ENCODE assay signal across 1 cellular context in the genomic region with DNA sequence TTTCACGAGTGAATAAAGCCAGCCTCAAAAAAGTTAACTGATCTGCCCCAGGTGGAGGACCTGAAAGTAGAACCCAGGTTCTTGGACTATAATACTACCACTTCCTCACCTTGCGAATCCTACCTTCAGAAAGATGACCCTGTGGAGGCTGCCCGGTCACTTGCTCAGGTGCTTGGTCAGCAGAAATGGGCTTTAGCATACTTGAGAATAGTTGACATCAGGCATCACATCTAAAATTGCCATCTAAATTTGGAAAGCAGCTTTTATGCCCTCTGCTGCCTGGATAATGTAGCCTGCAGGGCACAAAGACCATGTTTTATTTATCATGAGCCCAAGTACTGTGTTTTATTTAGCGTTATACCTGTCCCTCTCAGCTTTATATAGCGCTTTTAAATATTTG.
TF ChIP-seq lines count a peak whose summit lies in the region.

No MANE protein-coding gene starts in this region.

TF ChIP-seq in K562, 482 proteins besides CTCF, POLR2A, EP300 and RAD21 (continued from another document):
- TF ChIP-seq, protein P1, sequence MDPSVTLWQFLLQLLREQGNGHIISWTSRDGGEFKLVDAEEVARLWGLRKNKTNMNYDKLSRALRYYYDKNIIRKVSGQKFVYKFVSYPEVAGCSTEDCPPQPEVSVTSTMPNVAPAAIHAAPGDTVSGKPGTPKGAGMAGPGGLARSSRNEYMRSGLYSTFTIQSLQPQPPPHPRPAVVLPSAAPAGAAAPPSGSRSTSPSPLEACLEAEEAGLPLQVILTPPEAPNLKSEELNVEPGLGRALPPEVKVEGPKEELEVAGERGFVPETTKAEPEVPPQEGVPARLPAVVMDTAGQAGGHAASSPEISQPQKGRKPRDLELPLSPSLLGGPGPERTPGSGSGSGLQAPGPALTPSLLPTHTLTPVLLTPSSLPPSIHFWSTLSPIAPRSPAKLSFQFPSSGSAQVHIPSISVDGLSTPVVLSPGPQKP (CRISPR knock-in tag; IDR thresholded peaks at IDR 0.05) = no peak
- no peak for TF ChIP-seq KDM1A (IDR thresholded peaks at IDR 0.05)
- TF ChIP-seq, protein P2, sequence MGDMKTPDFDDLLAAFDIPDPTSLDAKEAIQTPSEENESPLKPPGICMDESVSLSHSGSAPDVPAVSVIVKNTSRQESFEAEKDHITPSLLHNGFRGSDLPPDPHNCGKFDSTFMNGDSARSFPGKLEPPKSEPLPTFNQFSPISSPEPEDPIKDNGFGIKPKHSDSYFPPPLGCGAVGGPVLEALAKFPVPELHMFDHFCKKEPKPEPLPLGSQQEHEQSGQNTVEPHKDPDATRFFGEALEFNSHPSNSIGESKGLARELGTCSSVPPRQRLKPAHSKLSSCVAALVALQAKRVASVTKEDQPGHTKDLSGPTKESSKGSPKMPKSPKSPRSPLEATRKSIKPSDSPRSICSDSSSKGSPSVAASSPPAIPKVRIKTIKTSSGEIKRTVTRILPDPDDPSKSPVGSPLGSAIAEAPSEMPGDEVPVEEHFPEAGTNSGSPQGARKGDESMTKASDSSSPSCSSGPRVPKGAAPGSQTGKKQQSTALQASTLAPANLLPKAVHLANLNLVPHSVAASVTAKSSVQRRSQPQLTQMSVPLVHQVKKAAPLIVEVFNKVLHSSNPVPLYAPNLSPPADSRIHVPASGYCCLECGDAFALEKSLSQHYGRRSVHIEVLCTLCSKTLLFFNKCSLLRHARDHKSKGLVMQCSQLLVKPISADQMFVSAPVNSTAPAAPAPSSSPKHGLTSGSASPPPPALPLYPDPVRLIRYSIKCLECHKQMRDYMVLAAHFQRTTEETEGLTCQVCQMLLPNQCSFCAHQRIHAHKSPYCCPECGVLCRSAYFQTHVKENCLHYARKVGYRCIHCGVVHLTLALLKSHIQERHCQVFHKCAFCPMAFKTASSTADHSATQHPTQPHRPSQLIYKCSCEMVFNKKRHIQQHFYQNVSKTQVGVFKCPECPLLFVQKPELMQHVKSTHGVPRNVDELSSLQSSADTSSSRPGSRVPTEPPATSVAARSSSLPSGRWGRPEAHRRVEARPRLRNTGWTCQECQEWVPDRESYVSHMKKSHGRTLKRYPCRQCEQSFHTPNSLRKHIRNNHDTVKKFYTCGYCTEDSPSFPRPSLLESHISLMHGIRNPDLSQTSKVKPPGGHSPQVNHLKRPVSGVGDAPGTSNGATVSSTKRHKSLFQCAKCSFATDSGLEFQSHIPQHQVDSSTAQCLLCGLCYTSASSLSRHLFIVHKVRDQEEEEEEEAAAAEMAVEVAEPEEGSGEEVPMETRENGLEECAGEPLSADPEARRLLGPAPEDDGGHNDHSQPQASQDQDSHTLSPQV (IDR thresholded peaks at IDR 0.05) = no peak
- no peak for TF ChIP-seq ATF7 (IDR thresholded peaks at IDR 0.05)
- TF ChIP-seq ZNF316 (IDR thresholded peaks at IDR 0.05) = peak; percentile 46
- TF ChIP-seq, protein P3, sequence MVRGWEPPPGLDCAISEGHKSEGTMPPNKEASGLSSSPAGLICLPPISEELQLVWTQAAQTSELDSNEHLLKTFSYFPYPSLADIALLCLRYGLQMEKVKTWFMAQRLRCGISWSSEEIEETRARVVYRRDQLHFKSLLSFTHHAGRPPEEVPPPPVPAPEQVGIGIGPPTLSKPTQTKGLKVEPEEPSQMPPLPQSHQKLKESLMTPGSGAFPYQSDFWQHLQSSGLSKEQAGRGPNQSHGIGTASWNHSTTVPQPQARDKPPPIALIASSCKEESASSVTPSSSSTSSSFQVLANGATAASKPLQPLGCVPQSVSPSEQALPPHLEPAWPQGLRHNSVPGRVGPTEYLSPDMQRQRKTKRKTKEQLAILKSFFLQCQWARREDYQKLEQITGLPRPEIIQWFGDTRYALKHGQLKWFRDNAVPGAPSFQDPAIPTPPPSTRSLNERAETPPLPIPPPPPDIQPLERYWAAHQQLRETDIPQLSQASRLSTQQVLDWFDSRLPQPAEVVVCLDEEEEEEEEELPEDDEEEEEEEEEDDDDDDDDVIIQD (CRISPR knock-in tag; IDR thresholded peaks at IDR 0.05) = no peak
- TF ChIP-seq ZBTB8A (IDR thresholded peaks at IDR 0.05; ENCODE audit: partially characterized antibody) = no peak
- no peak for TF ChIP-seq LEF1 (IDR thresholded peaks at IDR 0.05)
- TF ChIP-seq SIX5 (IDR thresholded peaks at IDR 0.05; ENCODE audit: borderline replicate concordance in 1 of 2, insufficient read depth in 1 of 2, low read depth in 1 of 2, low read length in 2 of 2) = no peak
- TF ChIP-seq BMI1 (IDR thresholded peaks at IDR 0.05; ENCODE audit: low read length) = no peak
- TF ChIP-seq LARP7 (IDR thresholded peaks at IDR 0.05) = no peak
- no peak for TF ChIP-seq ADNP (tag; IDR thresholded peaks at IDR 0.05)
- no peak for TF ChIP-seq YY1 (IDR thresholded peaks at IDR 0.05; ENCODE audit: borderline replicate concordance in 1 of 3, control insufficient read depth in 1 of 3, extremely low read depth in 1 of 3, insufficient read depth in 3 of 3, insufficient read length in 1 of 3, insufficient replicate concordance in 2 of 3, low read depth in 1 of 3, low read length in 2 of 3)
- peak; percentile 14; the same call in 1 of the 2 replicates for TF ChIP-seq MAFK (IDR thresholded peaks at IDR 0.05; ENCODE audit: low read length)
- TF ChIP-seq TSC22D4 (tag; IDR thresholded peaks at IDR 0.05) = no peak
- TF ChIP-seq FOXA3 (CRISPR knock-in tag; conservative IDR thresholded peaks at IDR 0.05 in 1 of 2, IDR thresholded peaks at IDR 0.05 in 1 of 2) = no peak
- TF ChIP-seq MAFF (IDR thresholded peaks at IDR 0.05; ENCODE audit: low read length) = peak; percentile 29; the same call in 1 of the 2 replicates
- TF ChIP-seq PHB (CRISPR knock-in tag; IDR thresholded peaks at IDR 0.05) = no peak
- TF ChIP-seq, protein P4, sequence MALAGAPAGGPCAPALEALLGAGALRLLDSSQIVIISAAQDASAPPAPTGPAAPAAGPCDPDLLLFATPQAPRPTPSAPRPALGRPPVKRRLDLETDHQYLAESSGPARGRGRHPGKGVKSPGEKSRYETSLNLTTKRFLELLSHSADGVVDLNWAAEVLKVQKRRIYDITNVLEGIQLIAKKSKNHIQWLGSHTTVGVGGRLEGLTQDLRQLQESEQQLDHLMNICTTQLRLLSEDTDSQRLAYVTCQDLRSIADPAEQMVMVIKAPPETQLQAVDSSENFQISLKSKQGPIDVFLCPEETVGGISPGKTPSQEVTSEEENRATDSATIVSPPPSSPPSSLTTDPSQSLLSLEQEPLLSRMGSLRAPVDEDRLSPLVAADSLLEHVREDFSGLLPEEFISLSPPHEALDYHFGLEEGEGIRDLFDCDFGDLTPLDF (CRISPR knock-in tag; IDR thresholded peaks at IDR 0.05) = no peak
- no peak for TF ChIP-seq JUND (IDR thresholded peaks at IDR 0.05; ENCODE audit: borderline replicate concordance, low read depth, low read length)
- no peak for TF ChIP-seq JUND (tag; IDR thresholded peaks at IDR 0.05; ENCODE audit: borderline replicate concordance, low read depth, low read length)
- TF ChIP-seq SP2 (IDR thresholded peaks at IDR 0.05; ENCODE audit: extremely low read depth, low read depth, low read length, poor library complexity, severe bottlenecking) = no peak
- TF ChIP-seq, protein P5, sequence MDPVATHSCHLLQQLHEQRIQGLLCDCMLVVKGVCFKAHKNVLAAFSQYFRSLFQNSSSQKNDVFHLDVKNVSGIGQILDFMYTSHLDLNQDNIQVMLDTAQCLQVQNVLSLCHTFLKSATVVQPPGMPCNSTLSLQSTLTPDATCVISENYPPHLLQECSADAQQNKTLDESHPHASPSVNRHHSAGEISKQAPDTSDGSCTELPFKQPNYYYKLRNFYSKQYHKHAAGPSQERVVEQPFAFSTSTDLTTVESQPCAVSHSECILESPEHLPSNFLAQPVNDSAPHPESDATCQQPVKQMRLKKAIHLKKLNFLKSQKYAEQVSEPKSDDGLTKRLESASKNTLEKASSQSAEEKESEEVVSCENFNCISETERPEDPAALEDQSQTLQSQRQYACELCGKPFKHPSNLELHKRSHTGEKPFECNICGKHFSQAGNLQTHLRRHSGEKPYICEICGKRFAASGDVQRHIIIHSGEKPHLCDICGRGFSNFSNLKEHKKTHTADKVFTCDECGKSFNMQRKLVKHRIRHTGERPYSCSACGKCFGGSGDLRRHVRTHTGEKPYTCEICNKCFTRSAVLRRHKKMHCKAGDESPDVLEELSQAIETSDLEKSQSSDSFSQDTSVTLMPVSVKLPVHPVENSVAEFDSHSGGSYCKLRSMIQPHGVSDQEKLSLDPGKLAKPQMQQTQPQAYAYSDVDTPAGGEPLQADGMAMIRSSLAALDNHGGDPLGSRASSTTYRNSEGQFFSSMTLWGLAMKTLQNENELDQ (CRISPR knock-in tag; IDR thresholded peaks at IDR 0.05; ENCODE audit: borderline replicate concordance) = no peak
- no peak for TF ChIP-seq NRF1 (conservative IDR thresholded peaks at IDR 0.05 in 1 of 2, IDR thresholded peaks at IDR 0.05 in 1 of 2)
